8 cellular contexts compared by ENCODE assay signal in genomic region chr3:89107461-89108035, GRCh38. TPM values are rescaled to one million over a fixed set of nuclear protein-coding genes. Genes with fewer than 3 reads are reported as not detected.
DNase-seq lines count a peak whose midpoint lies in the region; ATAC-seq and TF ChIP-seq lines count a peak whose summit lies in the region.

Gene EPHA3, plus strand, starts transcription at chr3:89107621. Its CDS starts 128 bp downstream, at chr3:89107749.

- H3K27me3 ChIP-seq in AG04450 (ENCODE audit: control insufficient read depth, insufficient read depth, low read length) (peaks cover 2% of the 10 kb centered on the region), foreskin keratinocyte (peaks cover 35% of the 10 kb centered on the region), thyroid gland (no peaks in the 10 kb centered on the region)

- no peak within 1 kb of the TSS for H3K27ac Mint-ChIP-seq in natural killer cell treated with Interleukin-12 subunit alpha and Interleukin-12 subunit beta and Interleukin-15 and Interleukin-18, amount 100 ng/mL, for 72 hours

- ATAC-seq in GM18868 (IDR thresholded peaks at IDR 0.05; ENCODE audit: unreplicated experiment) = peak; percentile 99
- peak; percentile 97 for ATAC-seq in HG03064 (IDR thresholded peaks at IDR 0.05; ENCODE audit: low read depth, unreplicated experiment)
- peak; percentile 99 for ATAC-seq in foreskin keratinocyte
- peak in 1 of 2 donors; percentile 61 for ATAC-seq in natural killer cell treated with Interleukin-12 subunit alpha and Interleukin-12 subunit beta and Interleukin-15 and Interleukin-18, amount 100 ng/mL, for 72 hours

- no peaks in the 10 kb centered on the region for H3K9me3 Mint-ChIP-seq in natural killer cell treated with Interleukin-12 subunit alpha and Interleukin-12 subunit beta and Interleukin-15 and Interleukin-18, amount 100 ng/mL, for 72 hours

- intact Hi-C loops in thyroid gland (cut with DNase I) = no loop called here

- H3K27ac ChIP-seq in AG04450 (ENCODE audit: low read depth, low read length) (no peak within 1 kb of the TSS), foreskin keratinocyte (no peak within 1 kb of the TSS), thyroid gland (peak within 1 kb of the TSS in 2 of 3 donors; percentile 16 to 36)

- H3K36me3 ChIP-seq in thyroid gland = no peaks in the 10 kb centered on the region

- no peaks in the 10 kb centered on the region for H3K36me3 Mint-ChIP-seq in natural killer cell treated with Interleukin-12 subunit alpha and Interleukin-12 subunit beta and Interleukin-15 and Interleukin-18, amount 100 ng/mL, for 72 hours

- H3K4me3 ChIP-seq in AG04450 (ENCODE audit: low read depth, low read length) (peak within 1 kb of the TSS; percentile 58), thyroid gland (replicated peaks in 1 of 3) (peak within 1 kb of the TSS; percentile 35 to 41 (median 36))

- peak within 1 kb of the TSS; percentile 2 for H3K4me3 Mint-ChIP-seq in natural killer cell treated with Interleukin-12 subunit alpha and Interleukin-12 subunit beta and Interleukin-15 and Interleukin-18, amount 100 ng/mL, for 72 hours

- CTCF ChIA-PET in AG04450 (lab: Charles Lee) = no interaction called here

- H3K9me3 ChIP-seq in AG04450 (ENCODE audit: control insufficient read depth, insufficient read depth, low read length) (no peaks in the 10 kb centered on the region), thyroid gland (no peaks in the 10 kb centered on the region)

- DNase-seq in AG04450 (ENCODE audit: low read depth, low spot score) = peak; percentile 10
- peak; percentile 31 for DNase-seq in NCI-H774 (lab: John Stamatoyannopoulos, UW)
- DNase-seq in activated effector memory CD4-positive, alpha-beta T cell treated with Interleukin-2 at 50 U/mL for 16 hours = peak; percentile 10
- peak; percentile 46 to 70 for DNase-seq in foreskin keratinocyte
- peak; percentile 58 for DNase-seq in natural killer cell treated with Interleukin-12 subunit alpha and Interleukin-12 subunit beta and Interleukin-15 and Interleukin-18, amount 100 ng/mL, for 72 hours (ENCODE audit: low spot score)
- DNase-seq in thyroid gland = peak; percentile 84 to 89

- TF ChIP-seq CTCF in AG04450 (IDR thresholded peaks at IDR 0.05; ENCODE audit: low read depth, low read length) (no peak), foreskin keratinocyte (conservative IDR thresholded peaks at IDR 0.05) (no peak), thyroid gland (IDR thresholded peaks at IDR 0.05) (no peak)

- H3K27me3 Mint-ChIP-seq in natural killer cell treated with Interleukin-12 subunit alpha and Interleukin-12 subunit beta and Interleukin-15 and Interleukin-18, amount 100 ng/mL, for 72 hours = peaks cover 0 to 2% of the 10 kb centered on the region in 2 donors

- H3K4me1 ChIP-seq in foreskin keratinocyte (no peaks in the 10 kb centered on the region), thyroid gland (no peaks in the 10 kb centered on the region)

- TF ChIP-seq POLR2A in thyroid gland (IDR thresholded peaks at IDR 0.05) = peak in 1 of 2 donors; percentile 87

- H3K4me1 Mint-ChIP-seq in natural killer cell treated with Interleukin-12 subunit alpha and Interleukin-12 subunit beta and Interleukin-15 and Interleukin-18, amount 100 ng/mL, for 72 hours (ENCODE audit: low read depth in 2 of 2) = peaks cover 0 to 2% of the 10 kb centered on the region in 2 donors

- WGBS in thyroid gland, 2 donors = 1 to 3% methylated on average over 23 to 29 of the region's 29 CpGs

- POLR2A ChIA-PET in AG04450 (lab: Yijun Ruan, JAX) = no interaction called here

RNA-seq across cellular contexts. Expression of gene EPHA3, which starts in this region (rescaled TPM):
- 0.04 TPM in 2 replicates for polyA plus RNA-seq in AG04450 (2011; rRNA removed)
- polyA minus RNA-seq in AG04450 (2011; rRNA and poly(A)+ RNA removed) = 0.04 and 0.09 TPM in 2 replicates
- total RNA-seq in foreskin keratinocyte = 0.04 TPM in 1 of 2 replicates, not detected in the other
- polyA plus RNA-seq in foreskin keratinocyte = not detected in 2 replicates
- total RNA-seq in natural killer cell treated with Interleukin-12 subunit alpha and Interleukin-12 subunit beta and Interleukin-15 and Interleukin-18, amount 100 ng/mL, for 72 hours = not detected
- total RNA-seq in thyroid gland = 10 to 100 TPM; 27.3 to 41.6 (median 35.4) TPM

Comparison
In these comparisons a context has a peak if more than half of its experiments do, and no peak if none do; other contexts are left out.
1. RNA of gene EPHA3 (total RNA-seq): 27.3 to 41.6 TPM in thyroid gland; 0.04 TPM in foreskin keratinocyte and not detected in natural killer cell treated with Interleukin-12 subunit alpha and Interleukin-12 subunit beta and Interleukin-15 and Interleukin-18, amount 100 ng/mL, for 72 hours; every median in the first group is over 10 times any median in the second.
2. Peak in DNase-seq and H3K4me3 ChIP-seq in AG04450; RNA of the gene not detected or under 1 TPM.
3. Peak in DNase-seq and ATAC-seq in foreskin keratinocyte; RNA of the gene not detected or under 1 TPM.
4. Peak in DNase-seq in natural killer cell treated with Interleukin-12 subunit alpha and Interleukin-12 subunit beta and Interleukin-15 and Interleukin-18, amount 100 ng/mL, for 72 hours; RNA of the gene not detected or under 1 TPM.
5. DNase-seq: peak in every context shown above with its lines; median percentile 86 in thyroid gland; 58 in foreskin keratinocyte; 58 in natural killer cell treated with Interleukin-12 subunit alpha and Interleukin-12 subunit beta and Interleukin-15 and Interleukin-18, amount 100 ng/mL, for 72 hours; 31 in NCI-H774; 10 in AG04450; 10 in activated effector memory CD4-positive, alpha-beta T cell treated with Interleukin-2 at 50 U/mL for 16 hours.
6. H3K27ac ChIP-seq: peak in thyroid gland (2 of 3); none in AG04450 (single experiment) and foreskin keratinocyte (single experiment).